14 cellular contexts compared by ENCODE assay signal in the genomic region with DNA sequence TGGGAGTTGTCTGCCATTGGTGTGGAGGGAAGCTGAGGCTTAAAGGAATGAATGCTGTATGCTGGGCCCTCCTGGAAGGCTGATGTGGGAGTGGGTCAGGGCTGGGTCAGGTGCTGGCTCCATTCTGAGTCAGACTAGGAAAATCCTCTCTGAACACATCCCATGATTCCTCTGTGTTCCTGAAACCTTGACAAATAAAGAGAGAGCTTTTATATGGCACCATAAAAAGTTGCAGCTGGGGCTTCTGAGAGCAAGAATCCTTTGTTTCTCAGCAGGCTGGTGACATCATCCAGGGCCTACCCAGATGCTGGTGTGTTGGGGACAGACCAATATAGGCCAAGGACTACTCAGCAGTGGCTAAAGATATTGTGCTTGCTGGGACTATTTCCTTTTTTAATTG. TPM values are rescaled to one million over a fixed set of nuclear protein-coding genes. Genes with fewer than 3 reads are reported as not detected.
DNase-seq lines count a peak whose midpoint lies in the region; ATAC-seq and TF ChIP-seq lines count a peak whose summit lies in the region.
"Had no signal": no experiment of that assay in that cellular context is flagged by ENCODE, and none has a peak within 500 bp of the region (broad histone marks: within the 10 kb centered on the region; RNA-seq: fewer than 3 reads in every experiment).

No MANE protein-coding gene starts in this region.

- H3K4me3 Mint-ChIP-seq in CD4-positive, alpha-beta memory T cell = no peak overlapping the region
- H3K4me3 Mint-ChIP-seq: CD8-positive, alpha-beta memory T cell; mesothelial cell of epicardium; stimulated activated naive B cell treated with anti-CD40 and anti-IgM and Interleukin-4, amounts not matched to agents 10 μg/mL and 1 μg/mL and 100 μg/mL, for 72 hours had no signal

- H3K27ac Mint-ChIP-seq in CD4-positive, alpha-beta memory T cell = no peak overlapping the region
- H3K27ac Mint-ChIP-seq: CD8-positive, alpha-beta memory T cell; mesothelial cell of epicardium; stimulated activated naive B cell treated with anti-CD40 and anti-IgM and Interleukin-4, amounts not matched to agents 10 μg/mL and 1 μg/mL and 100 μg/mL, for 72 hours had no signal

- in situ Hi-C loops in brain microvascular endothelial cell (cut with HindIII; ENCODE audit: low pct_ligation_motif_present, low sequenced_read_pairs) = no loop called here

- CTCF ChIA-PET in CD4-positive, alpha-beta memory T cell (lab: Charles Lee; ENCODE audit: partially characterized antibody) = no interaction called here

- H3K9me2 ChIP-seq in MM.1S (replicated peaks; ENCODE audit: insufficient read depth, low read length) = no peaks in the 10 kb centered on the region

- H3K27ac ChIP-seq in C4-2B (0 out of 2 replicates have a peak overlapping the region, but pooled peaks have one; percentile 13), MM.1S (ENCODE audit: low read length) (peak overlapping the region; percentile 72), caudate nucleus (ENCODE audit: low read depth, low read length) (peak overlapping the region; percentile 92), mucosa of rectum (ENCODE audit: low read depth in 2 of 2, low read length in 2 of 2) (peak overlapping the region; percentile 71 to 73), brain microvascular endothelial cell (no peak overlapping the region)
- H3K27ac ChIP-seq in CD4-positive, alpha-beta memory T cell (ENCODE audit: low read depth, low read length) = no peak overlapping the region
- H3K27ac ChIP-seq: prostate gland had no signal

- peak overlapping the region; percentile 36; the same call in 1 of the 2 replicates for H3K4me2 ChIP-seq in MM.1S (ENCODE audit: low read depth, low read length)

- H2AFZ ChIP-seq in MM.1S (ENCODE audit: low read length) = peak overlapping the region; percentile 17

- peaks cover 21% of the 10 kb centered on the region for H3F3A ChIP-seq in MM.1S (ENCODE audit: insufficient read depth, low read length)

- no peaks in the 10 kb centered on the region for H3K79me2 ChIP-seq in MM.1S (ENCODE audit: low read length)

- peaks cover 34% of the 10 kb centered on the region for H3K4me1 ChIP-seq in MM.1S (ENCODE audit: low read length)
- H3K4me1 ChIP-seq in mucosa of rectum (ENCODE audit: control insufficient read depth in 2 of 2, insufficient read depth in 2 of 2, low read length in 2 of 2) = peaks cover 3% of the 10 kb centered on the region in 2 donors
- H3K4me1 ChIP-seq in CD4-positive, alpha-beta memory T cell (ENCODE audit: insufficient read depth, low read length) = no peaks in the 10 kb centered on the region
- H3K4me1 ChIP-seq: prostate gland had no signal

- peaks cover 0 to 1% (median 0%) of the 10 kb centered on the region in 8 donors for H3K9me3 Mint-ChIP-seq in CD4-positive, alpha-beta memory T cell
- H3K9me3 Mint-ChIP-seq: CD8-positive, alpha-beta memory T cell; mesothelial cell of epicardium; stimulated activated naive B cell treated with anti-CD40 and anti-IgM and Interleukin-4, amounts not matched to agents 10 μg/mL and 1 μg/mL and 100 μg/mL, for 72 hours had no signal

- H3K36me3 ChIP-seq in MM.1S (replicated peaks; ENCODE audit: insufficient read depth, low read length) (no peaks in the 10 kb centered on the region), mucosa of rectum (ENCODE audit: control insufficient read depth in 2 of 2, insufficient read depth in 2 of 2, low read length in 2 of 2) (no peaks in the 10 kb centered on the region), brain microvascular endothelial cell (replicated peaks) (no peaks in the 10 kb centered on the region)
- H3K36me3 ChIP-seq in CD4-positive, alpha-beta memory T cell (ENCODE audit: insufficient read depth, low read length) = no peaks in the 10 kb centered on the region
- H3K36me3 ChIP-seq: prostate gland had no signal

- H3K36me3 Mint-ChIP-seq in CD4-positive, alpha-beta memory T cell = no peaks in the 10 kb centered on the region
- H3K36me3 Mint-ChIP-seq: mesothelial cell of epicardium; stimulated activated naive B cell treated with anti-CD40 and anti-IgM and Interleukin-4, amounts not matched to agents 10 μg/mL and 1 μg/mL and 100 μg/mL, for 72 hours had no signal

- POLR2A ChIA-PET in CD4-positive, alpha-beta memory T cell (lab: Charles Lee; ENCODE audit: partially characterized antibody) = no interaction called here

- H3K4me1 Mint-ChIP-seq in CD4-positive, alpha-beta memory T cell = no peaks in the 10 kb centered on the region
- H3K4me1 Mint-ChIP-seq: CD8-positive, alpha-beta memory T cell; mesothelial cell of epicardium had no signal

- peaks cover 4 to 15% of the 10 kb centered on the region in 2 donors for H3K27me3 Mint-ChIP-seq in CD4-positive, alpha-beta memory T cell

- TF ChIP-seq CTCF in C4-2B (conservative IDR thresholded peaks at IDR 0.05) (no peak), MM.1S (IDR thresholded peaks at IDR 0.05; ENCODE audit: low read length) (no peak), brain microvascular endothelial cell (IDR thresholded peaks at IDR 0.05; ENCODE audit: low read depth, low read length, missing control alignments) (no peak)

- H3K9me3 ChIP-seq in MM.1S (replicated peaks; ENCODE audit: insufficient read depth, low read length) = no peaks in the 10 kb centered on the region
- no peaks in the 10 kb centered on the region for H3K9me3 ChIP-seq in mucosa of rectum (ENCODE audit: control insufficient read depth in 2 of 2, low read length in 2 of 2)
- no peaks in the 10 kb centered on the region for H3K9me3 ChIP-seq in CD4-positive, alpha-beta memory T cell (ENCODE audit: control insufficient read depth in 1 of 2, low read length in 2 of 2)
- H3K9me3 ChIP-seq: prostate gland had no signal

- no peaks in the 10 kb centered on the region for H4K20me1 ChIP-seq in MM.1S (ENCODE audit: insufficient read depth, low read length)

- no peak overlapping the region for H3K4me3 ChIP-seq in MM.1S (ENCODE audit: low read length)
- H3K4me3 ChIP-seq in mucosa of rectum (ENCODE audit: low read length in 2 of 2) = no peak overlapping the region
- H3K4me3 ChIP-seq in CD4-positive, alpha-beta memory T cell (ENCODE audit: low read length in 2 of 2) = no peak overlapping the region
- H3K4me3 ChIP-seq in brain microvascular endothelial cell (ENCODE audit: low read depth, low read length) = no peak overlapping the region
- H3K4me3 ChIP-seq: prostate gland had no signal

- intact Hi-C loops in CD4-positive, alpha-beta memory T cell (cut with micrococcal nuclease) = no loop called here

- no peaks in the 10 kb centered on the region for H3K27me3 ChIP-seq in MM.1S (replicated peaks; ENCODE audit: insufficient read depth, low read length)
- no peaks in the 10 kb centered on the region for H3K27me3 ChIP-seq in mucosa of rectum (ENCODE audit: control insufficient read depth in 2 of 2, insufficient read depth in 2 of 2, low read length in 2 of 2)
- H3K27me3 ChIP-seq in CD4-positive, alpha-beta memory T cell (ENCODE audit: insufficient read depth, low read length) = no peaks in the 10 kb centered on the region
- no peaks in the 10 kb centered on the region for H3K27me3 ChIP-seq in brain microvascular endothelial cell (replicated peaks)

- H3K9ac ChIP-seq in MM.1S (ENCODE audit: low read length) (0 out of 2 replicates have a peak overlapping the region, but pooled peaks have one; percentile 2), mucosa of rectum (ENCODE audit: low read depth in 1 of 2, low read length in 2 of 2) (no peak overlapping the region)

- no peak for ATAC-seq in HG03175 (IDR thresholded peaks at IDR 0.05; ENCODE audit: unreplicated experiment)
- ATAC-seq: stimulated activated naive B cell treated with anti-CD40 and anti-IgM and Interleukin-4, amounts not matched to agents 10 μg/mL and 1 μg/mL and 100 μg/mL, for 72 hours had no signal

- DNase-seq in MM.1S = peak; percentile 64
- DNase-seq in caudate nucleus (lab: John Stamatoyannopoulos, UW) = peak in 47 of 61 donors; percentile 7 to 88 (median 53)
- DNase-seq in CD4-positive, alpha-beta memory T cell = no peak
- no peak for DNase-seq in stimulated activated CD4-positive, alpha-beta T cell treated with anti-CD3 and anti-CD28 coated beads, Interleukin-4, amount 100 ng/mL, for 4 hours
- no peak for DNase-seq in brain microvascular endothelial cell
- DNase-seq: CD8-positive, alpha-beta memory T cell; NCI-H524 treated with DMSO at 0.1 percent for 48 hours; stimulated activated CD4-positive, alpha-beta T cell treated with anti-CD3 and anti-CD28 coated beads, Interleukin-2, amount 100 ng/mL, for 24 hours; stimulated activated naive B cell treated with anti-CD40 and anti-IgM and Interleukin-4, amounts not matched to agents 10 μg/mL and 1 μg/mL and 100 μg/mL, for 72 hours had no signal

RNA-seq across cellular contexts. Expression of gene NFASC, which starts 27.8 kb away (rescaled TPM):
- total RNA-seq in CD4-positive, alpha-beta memory T cell = not detected
- polyA plus RNA-seq in CD4-positive, alpha-beta memory T cell = not detected
- polyA plus RNA-seq: CD8-positive, alpha-beta memory T cell had no signal

Comparison
In these comparisons a context has a peak if more than half of its experiments do, and no peak if none do; other contexts are left out.
1. H3K27ac ChIP-seq: peak in C4-2B (single experiment), MM.1S (single experiment), caudate nucleus (single experiment) and mucosa of rectum (2 of 2); none in CD4-positive, alpha-beta memory T cell (single experiment) and brain microvascular endothelial cell (single experiment).
2. DNase-seq: peak in MM.1S (single experiment) and caudate nucleus (47 of 61); none in CD4-positive, alpha-beta memory T cell (0 of 5), stimulated activated CD4-positive, alpha-beta T cell treated with anti-CD3 and anti-CD28 coated beads, Interleukin-4, amount 100 ng/mL, for 4 hours (0 of 2) and brain microvascular endothelial cell (single experiment).